Comparison of ENCODE assay signal across 9 cellular contexts in the genomic region with DNA sequence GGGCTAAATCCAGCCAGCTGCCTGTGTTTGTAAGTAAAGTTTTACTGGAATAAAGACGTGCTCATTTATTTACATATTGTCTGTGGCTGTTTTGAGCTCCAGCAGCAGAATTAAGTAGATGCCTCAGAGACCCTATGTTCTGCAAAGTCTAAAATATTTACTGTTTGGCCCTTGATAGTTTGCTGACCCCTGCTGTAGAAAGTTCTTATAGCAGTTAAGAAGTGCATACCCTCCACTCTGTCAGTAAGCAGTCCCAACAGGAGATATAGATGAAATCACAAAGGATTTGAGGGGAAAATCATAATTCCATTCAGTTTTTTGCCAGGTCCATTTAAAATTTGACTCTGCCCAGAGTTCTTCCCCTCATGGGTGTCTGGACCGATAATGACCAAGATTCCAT.
DNase-seq lines count a peak whose midpoint lies in the region; ATAC-seq and TF ChIP-seq lines count a peak whose summit lies in the region.
"Had no signal": no experiment of that assay in that cellular context is flagged by ENCODE, and none has a peak within 500 bp of the region (broad histone marks: within the 10 kb centered on the region; RNA-seq: fewer than 3 reads in every experiment).

No MANE protein-coding gene starts in this region.

- no peaks in the 10 kb centered on the region for H3K9me3 ChIP-seq in RWPE2 (ENCODE audit: severe bottlenecking)

- peaks cover 97% of the 10 kb centered on the region for H3K36me3 ChIP-seq in RWPE2 (ENCODE audit: low read depth)

- peak; percentile 55 for TF ChIP-seq CTCF in GM12873 (IDR thresholded peaks at IDR 0.05; ENCODE audit: insufficient read depth, low read depth, low read length, missing control alignments)
- TF ChIP-seq CTCF in RWPE2 (IDR thresholded peaks at IDR 0.05; ENCODE audit: poor library complexity, severe bottlenecking), result peak; percentile 54
- peak; percentile 51 for TF ChIP-seq CTCF in foreskin fibroblast (IDR thresholded peaks at IDR 0.05; ENCODE audit: low read depth, low read length)

- ATAC-seq in RWPE2 (ENCODE audit: low read depth) (0 out of 3 replicates have a peak, but pooled peaks have one; percentile 41), HG02840 (IDR thresholded peaks at IDR 0.05; ENCODE audit: low FRiP score, unreplicated experiment) (no peak)

- H3K27me3 ChIP-seq in RWPE2 (ENCODE audit: insufficient read depth, poor library complexity, severe bottlenecking), result no peaks in the 10 kb centered on the region

- H3K4me1 ChIP-seq in RWPE2 (ENCODE audit: insufficient read depth, poor library complexity, severe bottlenecking), result no peaks in the 10 kb centered on the region

- peak; percentile 46 for DNase-seq in AG08395 (ENCODE audit: low spot score)
- DNase-seq in RWPE2 (ENCODE audit: low spot score), result no peak
- peak in 1 of 2 donors; percentile 56 for DNase-seq in foreskin fibroblast
- DNase-seq in NCI-H1417 (lab: John Stamatoyannopoulos, UW), result no peak
- no peak for DNase-seq in NCI-H1105 treated with DMSO at 0.1 percent for 48 hours (lab: John Stamatoyannopoulos, UW)
- no peak for DNase-seq in stimulated activated CD4-positive, alpha-beta T cell treated with anti-CD3 and anti-CD28 coated beads, Interleukin-4, amount 100 ng/mL, for 1 hour
- DNase-seq: foreskin melanocyte had no signal

- H3K4me3 ChIP-seq in RWPE2 (ENCODE audit: severe bottlenecking) (no peak overlapping the region), foreskin fibroblast (ENCODE audit: low read depth in 1 of 2, low read length in 2 of 2) (no peak overlapping the region)

- H3K27ac ChIP-seq in RWPE2 (ENCODE audit: poor library complexity, severe bottlenecking), result no peak overlapping the region
